Comparison of ENCODE assay signal across 23 cellular contexts in genomic region chrX:115952417-115953092, GRCh38.
DNase-seq lines count a peak whose midpoint lies in the region; ATAC-seq and TF ChIP-seq lines count a peak whose summit lies in the region.
"Had no signal": no experiment of that assay in that cellular context is flagged by ENCODE, and none has a peak within 500 bp of the region (broad histone marks: within the 10 kb centered on the region; RNA-seq: fewer than 3 reads in every experiment).

No MANE protein-coding gene starts in this region.

- H3K79me2 ChIP-seq in GM23338 (replicated peaks; ENCODE audit: insufficient read depth) = peaks cover 61% of the 10 kb centered on the region

- H3K27me3 ChIP-seq in GM23338 (ENCODE audit: insufficient read depth) (no peaks in the 10 kb centered on the region), spleen (replicated peaks in 1 of 7) (no peaks in the 10 kb centered on the region)
- H3K27me3 ChIP-seq: brain microvascular endothelial cell, colonic mucosa, pancreas, SJCRH30, transverse colon had no signal

- no peak overlapping the region for H3K27ac ChIP-seq in GM23338 (ENCODE audit: low read depth)
- no peak overlapping the region for H3K27ac ChIP-seq in spleen
- H3K27ac ChIP-seq: brain microvascular endothelial cell, colonic mucosa, HL-60, pancreas, PC-9, SJCRH30, transverse colon had no signal

- H4K20me1 ChIP-seq in GM23338 (replicated peaks; ENCODE audit: insufficient read depth) = no peaks in the 10 kb centered on the region; the same call in none of the 2 replicates

- H3K4me3 ChIP-seq in GM23338 = no peak overlapping the region
- no peak overlapping the region for H3K4me3 ChIP-seq in spleen
- H3K4me3 ChIP-seq: colonic mucosa, HAP-1, pancreas, PC-9, SJCRH30, transverse colon had no signal

- no peaks in the 10 kb centered on the region for H3K9me3 Mint-ChIP-seq in GM23338
- H3K9me3 Mint-ChIP-seq: activated T-helper 17 cell treated with anti-CD3 and anti-CD28 coated beads, Interleukin-2, amount 50 U/mL, for 72 hours had no signal

- WGBS in spleen, 5 donors = 55 to 97% (median 84%) methylated on average over 5 to 14 of the region's 14 CpGs

- no peaks in the 10 kb centered on the region for H3K36me3 ChIP-seq in GM23338 (ENCODE audit: insufficient read depth)
- no peaks in the 10 kb centered on the region for H3K36me3 ChIP-seq in spleen
- H3K36me3 ChIP-seq: brain microvascular endothelial cell, colonic mucosa, HAP-1, pancreas, transverse colon had no signal

- peaks cover 3% of the 10 kb centered on the region for H3K27me3 Mint-ChIP-seq in GM23338 (ENCODE audit: insufficient read depth, low read depth, poor library complexity)
- H3K27me3 Mint-ChIP-seq: activated T-helper 17 cell treated with anti-CD3 and anti-CD28 coated beads, Interleukin-2, amount 50 U/mL, for 72 hours; B cell; naive thymus-derived CD8-positive, alpha-beta T cell had no signal

- DNase-seq in GM23338 (ENCODE audit: low spot score) (peak; percentile 28), NCI-H2227 (lab: John Stamatoyannopoulos, UW; ENCODE audit: unreplicated experiment) (peak; percentile 61), spleen (peak; percentile 73), putamen (ENCODE audit: low spot score) (no peak), NCI-H2029 treated with DMSO at 0.1 percent for 48 hours (lab: John Stamatoyannopoulos, UW) (no peak)
- no peak for DNase-seq in activated CD4-positive, alpha-beta T cell treated with anti-CD3 and anti-CD28 coated beads, Interleukin-2, amount 50 U/mL, for 4 hours
- DNase-seq: activated CD4-positive, CD25-positive, alpha-beta regulatory T cell treated with anti-CD3 and anti-CD28 coated beads, Interleukin-2, amount 50 U/mL, for 72 hours; brain microvascular endothelial cell; colonic mucosa; MV-4-11; naive thymus-derived CD8-positive, alpha-beta T cell; NCI-H2081 treated with DMSO at 0.1 percent for 48 hours; NCI-H82; PC-9; SJCRH30; stimulated activated naive CD8-positive, alpha-beta T cell treated with anti-CD3 and anti-CD28 coated beads, Interleukin-15, Interleukin-2, amounts not matched to agents 100 U/mL and 50 U/mL, for 24 hours; transverse colon had no signal

- no peak overlapping the region for H3K4me3 Mint-ChIP-seq in GM23338
- H3K4me3 Mint-ChIP-seq: activated T-helper 17 cell treated with anti-CD3 and anti-CD28 coated beads, Interleukin-2, amount 50 U/mL, for 72 hours; B cell; naive thymus-derived CD8-positive, alpha-beta T cell had no signal

- intact Hi-C loops in spleen (cut with DNase I; ENCODE audit: low total_unique reads) = no loop called here

- TF ChIP-seq POLR2A in spleen (IDR thresholded peaks at IDR 0.05) = no peak

- H3K4me1 Mint-ChIP-seq in GM23338 = peaks cover 11% of the 10 kb centered on the region
- H3K4me1 Mint-ChIP-seq: activated T-helper 17 cell treated with anti-CD3 and anti-CD28 coated beads, Interleukin-2, amount 50 U/mL, for 72 hours; B cell; naive thymus-derived CD8-positive, alpha-beta T cell had no signal

- ATAC-seq in GM23338 = peak; percentile 52
- ATAC-seq in esophagus mucosa = peak; percentile 37
- ATAC-seq: activated T-helper 17 cell treated with anti-CD3 and anti-CD28 coated beads, Interleukin-2, amount 50 U/mL, for 72 hours; naive thymus-derived CD8-positive, alpha-beta T cell; stimulated activated naive CD8-positive, alpha-beta T cell treated with anti-CD3 and anti-CD28 coated beads, Interleukin-15, Interleukin-2, amounts not matched to agents 100 U/mL and 50 U/mL, for 24 hours had no signal

- peaks cover 14% of the 10 kb centered on the region for H3K36me3 Mint-ChIP-seq in GM23338 (ENCODE audit: low read depth)
- H3K36me3 Mint-ChIP-seq: naive thymus-derived CD8-positive, alpha-beta T cell had no signal

- H2AFZ ChIP-seq in GM23338 = no peak overlapping the region
- H2AFZ ChIP-seq: PC-9 had no signal

- no peaks in the 10 kb centered on the region for H3K9me3 ChIP-seq in spleen
- H3K9me3 ChIP-seq: colonic mucosa, HAP-1, pancreas, SJCRH30, transverse colon had no signal

- H3K4me1 ChIP-seq in GM23338 (ENCODE audit: insufficient read depth) = no peaks in the 10 kb centered on the region
- peaks cover 0 to 4% (median 0%) of the 10 kb centered on the region in 6 donors for H3K4me1 ChIP-seq in spleen
- H3K4me1 ChIP-seq: colonic mucosa, HAP-1, pancreas, SJCRH30 had no signal

- TF ChIP-seq CTCF in GM23338 (conservative IDR thresholded peaks at IDR 0.05; ENCODE audit: low read depth in 2 of 2) (peak in 1 of 2 experiments; percentile 33; a peak in 1 of 4 replicates), spleen (IDR thresholded peaks at IDR 0.05 in 8 of 11, conservative IDR thresholded peaks at IDR 0.05 in 3 of 11) (peak in 4 of 11 experiments; percentile 8 to 22 (median 19))

- no peaks in the 10 kb centered on the region for H3K9me2 ChIP-seq in GM23338 (ENCODE audit: insufficient read depth)

- no peaks in the 10 kb centered on the region for H3F3A ChIP-seq in GM23338 (replicated peaks; ENCODE audit: low read depth)

- H3K27ac Mint-ChIP-seq in GM23338 = no peak overlapping the region
- H3K27ac Mint-ChIP-seq: activated T-helper 17 cell treated with anti-CD3 and anti-CD28 coated beads, Interleukin-2, amount 50 U/mL, for 72 hours; B cell; naive thymus-derived CD8-positive, alpha-beta T cell had no signal

- no peak overlapping the region for H3K4me2 ChIP-seq in GM23338
- H3K4me2 ChIP-seq: PC-9 had no signal

TF ChIP-seq in GM23338, 12 proteins besides CTCF, POLR2A, EP300 and RAD21 (continues in another document):
- no peak for TF ChIP-seq EZH2phosphoT487 (IDR thresholded peaks at IDR 0.05; ENCODE audit: unreplicated experiment)
- no peak for TF ChIP-seq STAT1 (IDR thresholded peaks at IDR 0.05; ENCODE audit: unreplicated experiment)
- no peak for TF ChIP-seq POLR2AphosphoS5 (IDR thresholded peaks at IDR 0.05; ENCODE audit: low read depth)
- no peak for TF ChIP-seq ZNF462 (CRISPR knock-in tag; IDR thresholded peaks at IDR 0.05)
- TF ChIP-seq NANOG (IDR thresholded peaks at IDR 0.05; ENCODE audit: borderline replicate concordance) = no peak
- TF ChIP-seq JUNB (IDR thresholded peaks at IDR 0.05; ENCODE audit: unreplicated experiment) = no peak

Comparison
In these comparisons a context has a peak if more than half of its experiments do, and no peak if none do; other contexts are left out.
1. DNase-seq: peak in GM23338 (single experiment), NCI-H2227 (single experiment) and spleen (single experiment); none in putamen (single experiment), activated CD4-positive, alpha-beta T cell treated with anti-CD3 and anti-CD28 coated beads, Interleukin-2, amount 50 U/mL, for 4 hours (0 of 2) and NCI-H2029 treated with DMSO at 0.1 percent for 48 hours (single experiment).